Comparison of ENCODE assay signal across 8 cellular contexts in genomic region chr15:41465822-41466421, GRCh38.
DNase-seq lines count a peak whose midpoint lies in the region; ATAC-seq and TF ChIP-seq lines count a peak whose summit lies in the region.

No MANE protein-coding gene starts in this region.

- H3K27me3 ChIP-seq in RWPE2 (ENCODE audit: insufficient read depth, poor library complexity, severe bottlenecking) (no peaks in the 10 kb centered on the region), parathyroid adenoma (ENCODE audit: control insufficient read depth, insufficient read depth, low read length) (no peaks in the 10 kb centered on the region)

- no peaks in the 10 kb centered on the region for H3K79me2 ChIP-seq in parathyroid adenoma

- H3K27ac ChIP-seq in RWPE2 (ENCODE audit: poor library complexity, severe bottlenecking) (no peak overlapping the region), parathyroid adenoma (no peak overlapping the region)

- ATAC-seq in RWPE2 (ENCODE audit: low read depth) (peak; percentile 55; the same call in 1 of the 3 replicates), GM19395 (IDR thresholded peaks at IDR 0.05; ENCODE audit: unreplicated experiment) (no peak), GM18870 (IDR thresholded peaks at IDR 0.05; ENCODE audit: unreplicated experiment) (no peak)

- H3K9ac ChIP-seq in parathyroid adenoma, result no peak overlapping the region

- peaks cover 72% of the 10 kb centered on the region for H3K36me3 ChIP-seq in RWPE2 (ENCODE audit: low read depth)
- H3K36me3 ChIP-seq in parathyroid adenoma (ENCODE audit: control insufficient read depth, insufficient read depth, low read length), result no peaks in the 10 kb centered on the region

- H3K4me1 ChIP-seq in RWPE2 (ENCODE audit: insufficient read depth, poor library complexity, severe bottlenecking) (no peaks in the 10 kb centered on the region), parathyroid adenoma (no peaks in the 10 kb centered on the region)

- DNase-seq in NCI-H2107 treated with DMSO at 0.1 percent for 48 hours (lab: John Stamatoyannopoulos, UW; ENCODE audit: unreplicated experiment) (peak; percentile 30), NCI-H2107 (lab: John Stamatoyannopoulos, UW) (no peak), HFF-Myc (ENCODE audit: extremely low read depth, low read depth) (no peak), RWPE2 (ENCODE audit: low spot score) (no peak), erythroblast (lab: John Stamatoyannopoulos, UW) (peak; percentile 62 to 78)

- H3K4me2 ChIP-seq in parathyroid adenoma (ENCODE audit: low read length), result no peak overlapping the region

- H3K4me3 ChIP-seq in HFF-Myc (replicated peaks; ENCODE audit: low read depth, low read length) (no peak overlapping the region), RWPE2 (ENCODE audit: severe bottlenecking) (no peak overlapping the region), parathyroid adenoma (ENCODE audit: low read depth, low read length) (no peak overlapping the region)

- no peak overlapping the region for H2AFZ ChIP-seq in parathyroid adenoma

- TF ChIP-seq POLR2A in erythroblast (IDR thresholded peaks at IDR 0.05; ENCODE audit: low read length), result no peak

- TF ChIP-seq CTCF in HFF-Myc (IDR thresholded peaks at IDR 0.05; ENCODE audit: low read depth, low read length, missing control alignments) (peak; percentile 97), RWPE2 (IDR thresholded peaks at IDR 0.05; ENCODE audit: poor library complexity, severe bottlenecking) (peak; percentile 100), parathyroid adenoma (IDR thresholded peaks at IDR 0.05) (peak; percentile 55)

- no peaks in the 10 kb centered on the region for H3K9me3 ChIP-seq in RWPE2 (ENCODE audit: severe bottlenecking)
- no peaks in the 10 kb centered on the region for H3K9me3 ChIP-seq in parathyroid adenoma (ENCODE audit: control insufficient read depth, low read length)

Comparison
In these comparisons a context has a peak if more than half of its experiments do, and no peak if none do; other contexts are left out.
1. DNase-seq: peak in NCI-H2107 treated with DMSO at 0.1 percent for 48 hours (single experiment) and erythroblast (2 of 2); none in NCI-H2107 (single experiment), HFF-Myc (single experiment) and RWPE2 (single experiment).
2. Peak in every context shown above with its lines, with median percentiles within 50 percentile points of each other: CTCF ChIP-seq.